Comparison of ENCODE assay signal across 12 cellular contexts in the genomic region with DNA sequence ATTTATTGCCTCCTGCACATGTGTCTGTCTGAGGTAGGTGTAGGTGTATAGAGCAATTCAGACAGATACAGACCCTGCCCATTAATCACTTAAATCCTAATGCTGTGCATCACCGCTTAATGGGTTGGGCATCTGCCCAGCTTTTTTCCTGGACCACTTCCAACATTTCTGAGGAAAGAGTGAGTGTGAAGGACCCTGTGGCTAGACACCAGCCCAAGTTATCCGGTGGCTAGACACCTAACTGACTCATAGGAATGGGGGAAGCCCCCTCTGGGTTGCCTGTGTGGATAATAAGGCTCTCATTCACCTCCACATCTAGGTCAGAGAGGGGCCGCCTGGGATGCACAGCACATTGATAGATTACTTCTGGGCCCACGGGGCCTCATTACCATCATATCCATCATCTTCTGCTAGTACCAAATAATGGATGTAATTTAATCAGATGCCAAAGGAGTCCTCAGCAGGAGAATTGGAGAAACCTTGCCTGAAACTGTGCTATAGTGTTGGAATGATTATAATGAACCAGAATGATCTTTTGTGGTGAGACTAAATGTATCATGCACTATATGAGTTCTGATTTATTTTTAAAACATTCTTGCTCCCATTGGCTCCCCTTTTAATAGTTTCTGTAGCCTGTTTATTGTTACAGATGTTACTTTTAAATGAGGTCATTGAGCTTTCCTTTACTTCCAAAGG.
A peak's percentile ranks its signal among the peaks of the same experiment; 100 is the strongest.
DNase-seq lines count a peak whose midpoint lies in the region; ATAC-seq and TF ChIP-seq lines count a peak whose summit lies in the region.
"Had no signal": no experiment of that assay in that cellular context is flagged by ENCODE, and none has a peak within 500 bp of the region (broad histone marks: within the 10 kb centered on the region; RNA-seq: fewer than 3 reads in every experiment).

No MANE protein-coding gene starts in this region.

- no peak overlapping the region for H3K27ac ChIP-seq in prostate gland
- no peak overlapping the region for H3K27ac ChIP-seq in osteoblast (ENCODE audit: low read depth, low read length)
- H3K27ac ChIP-seq: right lobe of liver, SJSA1 had no signal

- H3K27me3 ChIP-seq in prostate gland (replicated peaks; ENCODE audit: insufficient read depth) (no peaks in the 10 kb centered on the region), osteoblast (ENCODE audit: insufficient read depth, low read length) (no peaks in the 10 kb centered on the region)
- H3K27me3 ChIP-seq: right lobe of liver, SJSA1, uterus had no signal

- no peaks in the 10 kb centered on the region for H3K79me2 ChIP-seq in osteoblast (ENCODE audit: insufficient read depth, low read length)

- DNase-seq in activated naive CD4-positive, alpha-beta T cell treated with anti-CD3 and anti-CD28 coated beads, Interleukin-2, amount 50 U/mL, for 72 hours (ENCODE audit: low spot score in 2 of 2): peak in 1 of 2 donors; percentile 13
- DNase-seq in activated naive CD4-positive, alpha-beta T cell treated with anti-CD3 and anti-CD28 coated beads, Interleukin-2, amount 50 U/mL, for 16 hours: no peak
- DNase-seq in NCI-H69 (lab: John Stamatoyannopoulos, UW): peak; percentile 92
- peak; percentile 33 for DNase-seq in epithelial cell of proximal tubule (ENCODE audit: low read depth)
- no peak for DNase-seq in lower leg skin (ENCODE audit: low spot score in 2 of 2)
- DNase-seq in prostate gland (ENCODE audit: low spot score): no peak
- DNase-seq in osteoblast (ENCODE audit: insufficient read length, low spot score, missing footprints): no peak
- DNase-seq: activated naive CD4-positive, alpha-beta T cell treated with anti-CD3 and anti-CD28 coated beads, Interleukin-2, amount 10 ng/mL, durations not matched to agents 7 days and 5 days; right lobe of liver had no signal

- H2AFZ ChIP-seq in osteoblast (ENCODE audit: low read length): no peak overlapping the region

- no peak for TF ChIP-seq POLR2A in lower leg skin (IDR thresholded peaks at IDR 0.05)
- no peak for TF ChIP-seq POLR2A in prostate gland (IDR thresholded peaks at IDR 0.05)

- ATAC-seq in activated naive CD4-positive, alpha-beta T cell treated with anti-CD3 and anti-CD28 coated beads, Interleukin-2, amount 50 U/mL, for 72 hours: peak; percentile 89 to 95
- ATAC-seq: right lobe of liver had no signal

- TF ChIP-seq CTCF in epithelial cell of proximal tubule (conservative IDR thresholded peaks at IDR 0.05; ENCODE audit: low read depth, low read length): no peak
- no peak for TF ChIP-seq CTCF in lower leg skin (IDR thresholded peaks at IDR 0.05)
- TF ChIP-seq CTCF in prostate gland (IDR thresholded peaks at IDR 0.05): no peak
- TF ChIP-seq CTCF in osteoblast (IDR thresholded peaks at IDR 0.05; ENCODE audit: extremely low read depth, low read depth, low read length): no peak

- H3K9me3 Mint-ChIP-seq in activated naive CD4-positive, alpha-beta T cell treated with anti-CD3 and anti-CD28 coated beads, Interleukin-2, amount 50 U/mL, for 72 hours: no peaks in the 10 kb centered on the region
- H3K9me3 Mint-ChIP-seq in stimulated activated naive CD8-positive, alpha-beta T cell treated with anti-CD3 and anti-CD28 coated beads, Interleukin-15, Interleukin-2, amounts not matched to agents 100 ng/mL and 50 ng/mL, for 24 hours: no peaks in the 10 kb centered on the region
- H3K9me3 Mint-ChIP-seq: activated naive CD4-positive, alpha-beta T cell treated with anti-CD3 and anti-CD28 coated beads, Interleukin-2, amount 10 ng/mL, durations not matched to agents 7 days and 5 days had no signal

- no peaks in the 10 kb centered on the region for H3K9me3 ChIP-seq in prostate gland
- H3K9me3 ChIP-seq in osteoblast (ENCODE audit: low read depth, low read length): no peaks in the 10 kb centered on the region
- H3K9me3 ChIP-seq: right lobe of liver, SJSA1, uterus had no signal

- H3K4me2 ChIP-seq in osteoblast (ENCODE audit: insufficient read depth, low read length): no peak overlapping the region

- H3K4me3 Mint-ChIP-seq in stimulated activated naive CD8-positive, alpha-beta T cell treated with anti-CD3 and anti-CD28 coated beads, Interleukin-15, Interleukin-2, amounts not matched to agents 100 ng/mL and 50 ng/mL, for 24 hours: no peak overlapping the region
- H3K4me3 Mint-ChIP-seq: activated naive CD4-positive, alpha-beta T cell treated with anti-CD3 and anti-CD28 coated beads, Interleukin-2, amount 10 ng/mL, durations not matched to agents 7 days and 5 days had no signal

- no peaks in the 10 kb centered on the region for H4K20me1 ChIP-seq in osteoblast (ENCODE audit: insufficient read depth, low read length)

- WGBS in lower leg skin, 2 donors: 53% methylated on average over 4 of the region's 4 CpGs
- 60% methylated on average over 4 of the region's 4 CpGs for WGBS in prostate gland

- H3K4me3 ChIP-seq in epithelial cell of proximal tubule (ENCODE audit: low read depth, low read length): no peak overlapping the region
- no peak overlapping the region for H3K4me3 ChIP-seq in lower leg skin (ENCODE audit: low read depth, poor library complexity, severe bottlenecking)
- no peak overlapping the region for H3K4me3 ChIP-seq in prostate gland
- H3K4me3 ChIP-seq in osteoblast (ENCODE audit: insufficient read depth, low read length): no peak overlapping the region
- H3K4me3 ChIP-seq: right lobe of liver, SJSA1, uterus had no signal

- H3K36me3 Mint-ChIP-seq in activated naive CD4-positive, alpha-beta T cell treated with anti-CD3 and anti-CD28 coated beads, Interleukin-2, amount 50 U/mL, for 72 hours: peaks cover 0 to 4% of the 10 kb centered on the region in 2 donors
- no peaks in the 10 kb centered on the region for H3K36me3 Mint-ChIP-seq in stimulated activated naive CD8-positive, alpha-beta T cell treated with anti-CD3 and anti-CD28 coated beads, Interleukin-15, Interleukin-2, amounts not matched to agents 100 ng/mL and 50 ng/mL, for 24 hours (ENCODE audit: low read depth)
- H3K36me3 Mint-ChIP-seq: activated naive CD4-positive, alpha-beta T cell treated with anti-CD3 and anti-CD28 coated beads, Interleukin-2, amount 10 ng/mL, durations not matched to agents 7 days and 5 days had no signal

- no peaks in the 10 kb centered on the region for H3K27me3 Mint-ChIP-seq in stimulated activated naive CD8-positive, alpha-beta T cell treated with anti-CD3 and anti-CD28 coated beads, Interleukin-15, Interleukin-2, amounts not matched to agents 100 ng/mL and 50 ng/mL, for 24 hours
- H3K27me3 Mint-ChIP-seq: activated naive CD4-positive, alpha-beta T cell treated with anti-CD3 and anti-CD28 coated beads, Interleukin-2, amount 10 ng/mL, durations not matched to agents 7 days and 5 days had no signal

- peak overlapping the region; percentile 9 to 48 for H3K27ac Mint-ChIP-seq in activated naive CD4-positive, alpha-beta T cell treated with anti-CD3 and anti-CD28 coated beads, Interleukin-2, amount 50 U/mL, for 72 hours
- peak overlapping the region; percentile 66 for H3K27ac Mint-ChIP-seq in stimulated activated naive CD8-positive, alpha-beta T cell treated with anti-CD3 and anti-CD28 coated beads, Interleukin-15, Interleukin-2, amounts not matched to agents 100 ng/mL and 50 ng/mL, for 24 hours
- H3K27ac Mint-ChIP-seq: activated naive CD4-positive, alpha-beta T cell treated with anti-CD3 and anti-CD28 coated beads, Interleukin-2, amount 10 ng/mL, durations not matched to agents 7 days and 5 days had no signal

- intact Hi-C loops in lower leg skin (cut with DNase I; ENCODE audit: low total_unique reads) (no loop called here), prostate gland (cut with DNase I) (no loop called here)

- peaks cover 3% of the 10 kb centered on the region for H3K4me1 ChIP-seq in prostate gland (replicated peaks)
- H3K4me1 ChIP-seq in osteoblast (ENCODE audit: insufficient read depth, low read length): peaks cover 7% of the 10 kb centered on the region
- H3K4me1 ChIP-seq: right lobe of liver, SJSA1 had no signal

- peaks cover 17% of the 10 kb centered on the region for H3K4me1 Mint-ChIP-seq in stimulated activated naive CD8-positive, alpha-beta T cell treated with anti-CD3 and anti-CD28 coated beads, Interleukin-15, Interleukin-2, amounts not matched to agents 100 ng/mL and 50 ng/mL, for 24 hours (ENCODE audit: low read depth)

- H3K36me3 ChIP-seq in prostate gland (no peaks in the 10 kb centered on the region), osteoblast (ENCODE audit: insufficient read depth, low read length) (no peaks in the 10 kb centered on the region)
- H3K36me3 ChIP-seq: right lobe of liver, SJSA1, uterus had no signal

Comparison
In these comparisons a context has a peak if more than half of its experiments do, and no peak if none do; other contexts are left out.
1. DNase-seq: peak in NCI-H69 (single experiment) and epithelial cell of proximal tubule (single experiment); none in activated naive CD4-positive, alpha-beta T cell treated with anti-CD3 and anti-CD28 coated beads, Interleukin-2, amount 50 U/mL, for 16 hours (single experiment), lower leg skin (0 of 2), prostate gland (single experiment) and osteoblast (single experiment).